ENCODE assay signal across 1 cellular context in genomic region chr10:49784631-49785030, GRCh38.
TF ChIP-seq lines count a peak whose summit lies in the region.

No MANE protein-coding gene starts in this region.

TF ChIP-seq in GM23338, 12 proteins besides CTCF, POLR2A, EP300 and RAD21 (continued from another document):
- TF ChIP-seq ZNF462 (CRISPR knock-in tag; IDR thresholded peaks at IDR 0.05) (no peak), ETS1 (IDR thresholded peaks at IDR 0.05) (no peak), EZH2 (IDR thresholded peaks at IDR 0.05; ENCODE audit: low read depth, unreplicated experiment) (no peak), CREB1 (CRISPR knock-in tag; IDR thresholded peaks at IDR 0.05; ENCODE audit: low read depth) (no peak), STAT1 (IDR thresholded peaks at IDR 0.05; ENCODE audit: unreplicated experiment) (no peak), NANOG (IDR thresholded peaks at IDR 0.05; ENCODE audit: borderline replicate concordance) (no peak)
